8 cellular contexts compared by ENCODE assay signal in genomic region chr9:91681461-91682305, GRCh38.
DNase-seq lines count a peak whose midpoint lies in the region; ATAC-seq lines count a peak whose summit lies in the region.

No MANE protein-coding gene starts in this region.

- no peak overlapping the region for H3K4me3 ChIP-seq in aorta (ENCODE audit: low read length in 2 of 2)

- no peaks in the 10 kb centered on the region for H3K36me3 ChIP-seq in aorta (ENCODE audit: control insufficient read depth in 1 of 2, insufficient read depth in 2 of 2, low read length in 1 of 2)

- 27 to 28% methylated on average over 43 of the region's 43 CpGs for WGBS in aorta, 2 donors

- H3K9me3 ChIP-seq in aorta (ENCODE audit: control insufficient read depth, low read length), result no peaks in the 10 kb centered on the region

- ATAC-seq in Right ventricle myocardium inferior (peak; percentile 88), aorta (ENCODE audit: low FRiP score) (peak; percentile 85), HG02798 (IDR thresholded peaks at IDR 0.05; ENCODE audit: poor library complexity, unreplicated experiment) (no peak)

- in situ Hi-C loops in G401 (cut with HindIII; ENCODE audit: low sequenced_read_pairs) (no loop called here), SK-MEL-5 (cut with HindIII; ENCODE audit: low pct_unique_long_range_greater_than_20kb, low sequenced_read_pairs) (no loop called here)

- no peak overlapping the region for H3K27ac ChIP-seq in aorta (ENCODE audit: low read depth in 1 of 2, low read length in 2 of 2)

- DNase-seq in G401 (ENCODE audit: low spot score) (peak; percentile 67), HK-2 (ENCODE audit: unreplicated experiment) (peak; percentile 66), SK-MEL-5 (ENCODE audit: low read depth, low spot score) (peak; percentile 72), Right ventricle myocardium inferior (ENCODE audit: missing footprints) (peak; percentile 90), posterior vena cava (ENCODE audit: low spot score) (peak; percentile 94), aorta (peak; percentile 82 to 90)
- DNase-seq in activated naive CD4-positive, alpha-beta T cell treated with anti-CD3 and anti-CD28 coated beads, Interleukin-2, amount 50 U/mL, for 16 hours, result peak; percentile 67

- intact Hi-C loops in Right ventricle myocardium inferior (cut with DNase I) (loop anchor here (1.0 to 10.0 kb wide), 3 partner anchors 257 to 766 kb away; no protein-coding TSS in a partner anchor), posterior vena cava (cut with DNase I) (loop anchor here (5.0 to 10.0 kb wide), 2 partner anchors 764 to 767 kb away; no protein-coding TSS in a partner anchor), aorta (cut with DNase I) (loop anchor here (2.0 to 10.0 kb wide), 3 partner anchors 645 to 767 kb away; no protein-coding TSS in a partner anchor)

- H3K4me1 ChIP-seq in aorta (ENCODE audit: control insufficient read depth in 1 of 2, insufficient read depth in 2 of 2, low read length in 2 of 2), result no peaks in the 10 kb centered on the region

- H3K27me3 ChIP-seq in aorta (ENCODE audit: control insufficient read depth in 1 of 2, insufficient read depth in 2 of 2, low read length in 1 of 2), result no peaks in the 10 kb centered on the region
